ENCODE assay signal across 12 cellular contexts in the genomic region with DNA sequence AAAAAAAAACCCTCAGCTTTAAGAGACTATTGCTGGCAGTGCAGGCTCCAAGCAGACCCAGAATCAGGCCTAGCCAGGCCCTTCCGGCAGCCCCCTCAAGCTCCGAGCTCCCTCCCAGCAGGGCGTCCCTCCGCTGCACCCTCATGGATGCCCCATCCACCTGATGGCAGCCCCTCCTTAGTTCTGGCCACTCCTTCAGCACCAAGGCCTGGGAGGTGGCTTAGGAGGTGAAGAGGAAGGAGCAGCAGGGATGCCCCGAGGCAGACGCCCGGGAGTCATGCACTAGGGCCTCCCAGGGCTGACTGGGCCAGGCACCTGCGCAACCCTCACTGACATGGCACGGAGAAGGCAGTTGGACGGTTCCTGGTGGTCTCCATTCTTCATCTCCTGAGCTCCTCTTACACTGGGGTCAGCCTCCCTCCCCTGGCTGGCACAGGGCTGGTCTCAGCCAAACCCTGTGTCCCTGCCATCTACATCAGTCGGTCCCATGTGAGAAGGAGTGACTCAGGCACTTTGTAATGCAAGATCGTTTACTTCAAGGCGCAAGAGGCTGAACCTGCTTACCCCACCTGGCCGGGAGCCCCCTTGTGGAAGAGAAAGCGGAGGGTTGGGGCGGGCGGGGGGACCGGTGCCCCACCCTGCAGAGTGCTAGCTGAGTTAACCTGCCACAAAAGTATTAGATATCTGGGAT. TPM values are rescaled to one million over a fixed set of nuclear protein-coding genes. Genes with fewer than 3 reads are reported as not detected.
A peak's percentile ranks its signal among the peaks of the same experiment; 100 is the strongest.
DNase-seq lines count a peak whose midpoint lies in the region; ATAC-seq, FAIRE-seq and TF ChIP-seq lines count a peak whose summit lies in the region.
"Had no signal": no experiment of that assay in that cellular context is flagged by ENCODE, and none has a peak within 500 bp of the region (broad histone marks: within the 10 kb centered on the region; RNA-seq: fewer than 3 reads in every experiment).

No MANE protein-coding gene starts in this region.

- no peak overlapping the region for H4K91ac ChIP-seq in H9 (ENCODE audit: insufficient read length, low read depth, low read length)
- H4K91ac ChIP-seq in H1 (replicated peaks; ENCODE audit: insufficient read length, low read length): peak overlapping the region; percentile 17

- no peaks in the 10 kb centered on the region; a peak in 1 of 7 replicates for H3K36me3 Mint-ChIP-seq in H9 (ENCODE audit: insufficient read depth in 1 of 3, low read depth in 3 of 3)
- H3K36me3 Mint-ChIP-seq: naive thymus-derived CD4-positive, alpha-beta T cell had no signal

- no peak for FAIRE-seq in H1 (lab: Jason Lieb, UNC)

- H3K4me2 ChIP-seq in H9 (ENCODE audit: insufficient read depth, insufficient read length, low read length) (no peak overlapping the region), H1 (ENCODE audit: insufficient read depth in 1 of 2, low read depth in 2 of 2, low read length in 2 of 2) (no peak overlapping the region)

- H2AFZ ChIP-seq in H9 (ENCODE audit: low read length): no peak overlapping the region
- H2AFZ ChIP-seq in H1 (ENCODE audit: low read length): no peak overlapping the region

- H3K18ac ChIP-seq in H9 (ENCODE audit: insufficient read length, low read depth, low read length) (no peak overlapping the region), H1 (ENCODE audit: extremely low read depth, low read length) (peak overlapping the region; percentile 4; the same call in 1 of the 2 replicates)

- no peak for TF ChIP-seq EP300 in H1 (IDR thresholded peaks at IDR 0.05; ENCODE audit: borderline replicate concordance in 1 of 2, low read depth in 2 of 2, low read length in 2 of 2)

- TF ChIP-seq CTCF in GM12872 (IDR thresholded peaks at IDR 0.05; ENCODE audit: insufficient read depth, low read depth, low read length): peak; percentile 31; the same call in 2 of the 3 replicates
- TF ChIP-seq CTCF in H9 (conservative IDR thresholded peaks at IDR 0.05): peak; percentile 54; the same call in 2 of the 3 replicates
- TF ChIP-seq CTCF in H1 (IDR thresholded peaks at IDR 0.05; ENCODE audit: control extremely low read depth in 1 of 3, insufficient read depth in 1 of 3, low read depth in 1 of 3, low read length in 3 of 3): peak in 1 of 3 experiments; percentile 1; a peak in 1 of 4 replicates
- peak; percentile 8 for TF ChIP-seq CTCF in retinal pigment epithelial cell (conservative IDR thresholded peaks at IDR 0.05; ENCODE audit: low read depth, low read length)

- H2BK20ac ChIP-seq in H9 (ENCODE audit: low read depth, low read length, poor library complexity, severe bottlenecking) (no peak overlapping the region), H1 (ENCODE audit: low read length) (no peak overlapping the region; the same call in 1 of the 2 replicates)

- DNase-seq in H9 (peak; percentile 62), H1 (ENCODE audit: low read depth in 1 of 2, low spot score in 2 of 2) (no peak), retinal pigment epithelial cell (ENCODE audit: low read depth) (no peak)
- DNase-seq in stimulated activated CD4-positive, alpha-beta T cell treated with anti-CD3 and anti-CD28 coated beads, Interleukin-12 subunit alpha, Interleukin-12 subunit beta, amount 100 ng/mL, for 4 hours: no peak
- DNase-seq: KG1; naive thymus-derived CD4-positive, alpha-beta T cell; NCI-H226; WERI-Rb-1 had no signal

- no peak overlapping the region for H2BK120ac ChIP-seq in H9 (ENCODE audit: low read depth, low read length, poor library complexity, severe bottlenecking)
- no peak overlapping the region for H2BK120ac ChIP-seq in H1 (replicated peaks; ENCODE audit: low read depth, low read length)

- H4K20me1 ChIP-seq in H9 (ENCODE audit: control insufficient read depth, insufficient read depth, insufficient read length) (no peaks in the 10 kb centered on the region), H1 (replicated peaks in 1 of 2; ENCODE audit: control insufficient read depth in 1 of 2, insufficient read depth in 2 of 2, low read length in 2 of 2) (peaks cover 0 to 3% of the 10 kb centered on the region in 2 experiments)

- H3K23ac ChIP-seq in H9 (ENCODE audit: insufficient read length, low read depth, low read length) (no peak overlapping the region), H1 (ENCODE audit: insufficient read length) (no peak overlapping the region)

- no peaks in the 10 kb centered on the region; a peak in 1 of 5 replicates for H3K9me3 Mint-ChIP-seq in H9

- H3K23me2 ChIP-seq in H9 (ENCODE audit: insufficient read length, low read depth, low read length, poor library complexity, severe bottlenecking) (no peaks in the 10 kb centered on the region), H1 (ENCODE audit: low read depth, low read length) (peaks cover 3% of the 10 kb centered on the region; the same call in 1 of the 2 replicates)

- H3K14ac ChIP-seq in H9 (ENCODE audit: insufficient read depth, low read length): no peak overlapping the region
- no peak overlapping the region for H3K14ac ChIP-seq in H1 (ENCODE audit: insufficient read length)

- H3K27ac ChIP-seq in H9 (ENCODE audit: insufficient read length, low read depth, low read length) (no peak overlapping the region), H1 (ENCODE audit: low read depth, low read length) (no peak overlapping the region)
- H3K27ac ChIP-seq: WERI-Rb-1 had no signal

- H3K79me2 ChIP-seq in H9 (ENCODE audit: insufficient read depth, low read length): no peaks in the 10 kb centered on the region
- no peaks in the 10 kb centered on the region for H3K79me2 ChIP-seq in H1 (ENCODE audit: control insufficient read depth in 1 of 2, insufficient read depth in 2 of 2, low read length in 2 of 2)

- H2BK15ac ChIP-seq in H9 (ENCODE audit: low read depth, low read length): no peak overlapping the region
- H2BK15ac ChIP-seq in H1 (ENCODE audit: low read length): peak overlapping the region; percentile 31; the same call in 1 of the 2 replicates

- no peak overlapping the region for H2BK12ac ChIP-seq in H9 (ENCODE audit: insufficient read length, low read depth, low read length)
- no peak overlapping the region for H2BK12ac ChIP-seq in H1 (ENCODE audit: low read depth, low read length)

- H3K9ac ChIP-seq in H9 (ENCODE audit: extremely low read depth, insufficient read length, low read length) (no peak overlapping the region), H1 (replicated peaks in 1 of 4; ENCODE audit: extremely low read depth in 1 of 4, low read depth in 3 of 4, low read length in 3 of 4) (no peak overlapping the region)

- POLR2A ChIA-PET in H1 (lab: Charles Lee; ENCODE audit: partially characterized antibody): no interaction called here

- H3K56ac ChIP-seq in H9 (ENCODE audit: insufficient read length, low read depth, low read length) (no peak overlapping the region), H1 (replicated peaks; ENCODE audit: insufficient read length, low read depth, low read length) (no peak overlapping the region)

- no peaks in the 10 kb centered on the region for H3K9me3 ChIP-seq in H9 (ENCODE audit: control insufficient read depth, low read depth, low read length)
- H3K9me3 ChIP-seq in H1 (ENCODE audit: insufficient read depth in 2 of 2, low read depth in 1 of 2, low read length in 1 of 2): no peaks in the 10 kb centered on the region

- H2BK5ac ChIP-seq in H9 (ENCODE audit: insufficient read length, low read length) (no peak overlapping the region), H1 (ENCODE audit: low read depth, low read length) (no peak overlapping the region; the same call in 1 of the 2 replicates)

- H3K4me3 ChIP-seq in H1 (ENCODE audit: extremely low read depth in 1 of 4, insufficient read depth in 2 of 4, low read depth in 3 of 4, low read length in 4 of 4) (no peak overlapping the region), retinal pigment epithelial cell (ENCODE audit: low read length) (no peak overlapping the region)

- WGBS in H9 (ENCODE audit: extremely low coverage, insufficient read length, low lambda C conversion rate): no CpG with 5 or more reads among the region's 18 CpGs
- 80% methylated on average over 14 of the region's 18 CpGs; no CpG with 5 or more reads in 1 of the 2 experiments for WGBS in H1 (ENCODE audit: extremely low coverage in 1 of 2, insufficient coverage in 1 of 2, insufficient read length in 1 of 2, insufficient replicate concordance in 2 of 2, low coverage in 1 of 2, low lambda C conversion rate in 2 of 2, missing lambda C conversion rate in 1 of 2), 2 experiments

- no peaks in the 10 kb centered on the region for H3K36me3 ChIP-seq in H1 (ENCODE audit: control insufficient read depth in 2 of 4, insufficient read depth in 4 of 4, low read length in 3 of 4)
- H3K36me3 ChIP-seq: WERI-Rb-1 had no signal

- H4K5ac ChIP-seq in H9 (ENCODE audit: insufficient read length, low read depth, low read length): no peak overlapping the region
- H4K5ac ChIP-seq in H1 (ENCODE audit: insufficient read length, low read depth, low read length): no peak overlapping the region

- peak; percentile 4 to 22; a peak in 2 of 4 replicates for TF ChIP-seq RAD21 in H1 (IDR thresholded peaks at IDR 0.05 in 1 of 2, conservative IDR thresholded peaks at IDR 0.05 in 1 of 2; ENCODE audit: low read depth in 2 of 2, low read length in 2 of 2)

- H2AK5ac ChIP-seq in H9 (ENCODE audit: insufficient read length, low read length) (no peak overlapping the region), H1 (ENCODE audit: low read depth, low read length) (no peak overlapping the region; the same call in 1 of the 2 replicates)

- H3K79me1 ChIP-seq in H9 (ENCODE audit: insufficient read depth, low read depth, low read length, poor library complexity, severe bottlenecking): no peaks in the 10 kb centered on the region
- H3K79me1 ChIP-seq in H1 (ENCODE audit: low read depth, low read length): no peaks in the 10 kb centered on the region

- H3K4ac ChIP-seq in H9 (ENCODE audit: low read depth, low read length): no peak overlapping the region
- H3K4ac ChIP-seq in H1 (replicated peaks; ENCODE audit: insufficient read length, low read depth, low read length): no peak overlapping the region

- CTCF ChIA-PET in H1 (lab: Charles Lee; ENCODE audit: partially characterized antibody): interaction anchor here (1.1 to 1.9 kb wide), 4 partner anchors 9 to 17 kb away, joined by 3 to 6 read pairs (median 4); no protein-coding TSS in a partner anchor

- ATAC-seq in GM21786 (IDR thresholded peaks at IDR 0.05; ENCODE audit: unreplicated experiment) (no peak), HG03565 (IDR thresholded peaks at IDR 0.05; ENCODE audit: unreplicated experiment) (no peak)
- ATAC-seq: Right ventricle myocardium inferior had no signal

- H3K27me3 Mint-ChIP-seq in H9 (ENCODE audit: low read depth): no peaks in the 10 kb centered on the region; the same call in none of the 2 replicates
- H3K27me3 Mint-ChIP-seq: naive thymus-derived CD4-positive, alpha-beta T cell had no signal

- H3K27me3 ChIP-seq in H9 (ENCODE audit: insufficient read depth, low read length) (no peaks in the 10 kb centered on the region), H1 (replicated peaks in 1 of 4; ENCODE audit: control insufficient read depth in 3 of 4, extremely low read depth in 1 of 4, insufficient read depth in 3 of 4, low read length in 3 of 4) (no peaks in the 10 kb centered on the region; a peak in 1 of 7 replicates)

- no peaks in the 10 kb centered on the region for H3K4me1 ChIP-seq in H9 (ENCODE audit: insufficient read depth, low read length)
- H3K4me1 ChIP-seq in H1 (replicated peaks in 1 of 4; ENCODE audit: control insufficient read depth in 3 of 4, insufficient read depth in 4 of 4, low read length in 3 of 4): peaks cover 0 to 4% (median 3%) of the 10 kb centered on the region in 4 experiments; a peak in 2 of 7 replicates

- peaks cover 17 to 20% of the 10 kb centered on the region in 2 experiments for H3K4me1 Mint-ChIP-seq in H9

- no peak for TF ChIP-seq POLR2A in H1 (IDR thresholded peaks at IDR 0.05; ENCODE audit: control extremely low read depth in 1 of 2, low read depth in 2 of 2, low read length in 2 of 2)

- peak overlapping the region in 1 of 3 experiments; percentile 53; a peak in 1 of 7 replicates for H3K27ac Mint-ChIP-seq in H9
- H3K27ac Mint-ChIP-seq: naive thymus-derived CD4-positive, alpha-beta T cell had no signal

- H3T11ph ChIP-seq in H9 (ENCODE audit: low read length): no peak overlapping the region

- H3K4me3 Mint-ChIP-seq in H9: no peak overlapping the region
- H3K4me3 Mint-ChIP-seq: naive thymus-derived CD4-positive, alpha-beta T cell had no signal

- no peak overlapping the region for H4K8ac ChIP-seq in H9 (replicated peaks; ENCODE audit: insufficient read length, low read depth, low read length)
- no peak overlapping the region for H4K8ac ChIP-seq in H1 (ENCODE audit: extremely low read depth, insufficient read depth, low read length)

RNA-seq across cellular contexts. Expression of gene ID2, which starts 53.5 kb away (rescaled TPM):
- total RNA-seq in H9 (2021): 48.0 and 48.6 TPM in 2 replicates
- 36.7 and 37.1 TPM in 2 replicates for total RNA-seq in H1 (2021; fragmentation: NEBNext Ultra II Directional; extraction: Animal tissue kit (Norgen Biotek cat#: 25700))
- polyA plus RNA-seq in H1 (2011; rRNA removed): 163 and 214 TPM in 2 replicates
- 163 TPM for polyA plus RNA-seq in H1 (2011; cell fraction: cytosol; rRNA removed)
- polyA plus RNA-seq in H1 (2011; cell fraction: nucleus; rRNA removed): 221 TPM
- 58.1 to 89.9 TPM (median 65.4 TPM) in 4 replicates for polyA plus RNA-seq in H1 (2012, experiment 1 of 2)
- polyA plus RNA-seq in H1 (2012, experiment 2 of 2): 43.9 TPM
- polyA plus RNA-seq in H1 (2013, experiment 1 of 2): 21.4 TPM
- polyA plus RNA-seq in H1 (2013, experiment 2 of 2): 22.4 TPM
- 89.2 and 91.6 TPM in 2 replicates for polyA minus RNA-seq in H1 (2011; rRNA and poly(A)+ RNA removed)
- polyA minus RNA-seq in H1 (2011; cell fraction: cytosol; rRNA and poly(A)+ RNA removed): 52.3 TPM
- 89.9 TPM for polyA minus RNA-seq in H1 (2011; cell fraction: nucleus; rRNA and poly(A)+ RNA removed)
